1 cellular context compared by ENCODE assay signal in the genomic region with DNA sequence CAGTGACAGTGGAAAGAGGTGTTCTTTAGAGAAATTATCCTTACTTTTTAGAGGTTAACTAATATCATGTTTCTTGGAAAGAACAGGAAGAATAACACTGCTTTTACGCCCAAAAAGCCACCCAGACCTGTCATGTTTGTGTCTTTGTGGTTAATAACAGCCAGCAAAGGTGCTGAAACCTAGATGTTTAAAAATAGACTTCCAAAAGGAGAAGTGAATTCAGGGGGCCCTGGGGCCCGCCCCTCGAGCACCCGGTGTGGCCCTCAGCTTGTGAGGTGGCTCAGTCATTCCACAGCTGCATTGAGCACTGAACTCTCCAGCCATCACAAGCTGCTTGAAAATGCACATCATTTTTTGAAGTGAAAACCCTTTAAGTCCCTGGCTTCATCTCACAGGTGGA.
TF ChIP-seq lines count a peak whose summit lies in the region.

No MANE protein-coding gene starts in this region.

TF ChIP-seq in GM12878, 131 proteins besides CTCF, POLR2A, EP300 and RAD21 (continued from another document and continues in another):
- TF ChIP-seq, protein P1, sequence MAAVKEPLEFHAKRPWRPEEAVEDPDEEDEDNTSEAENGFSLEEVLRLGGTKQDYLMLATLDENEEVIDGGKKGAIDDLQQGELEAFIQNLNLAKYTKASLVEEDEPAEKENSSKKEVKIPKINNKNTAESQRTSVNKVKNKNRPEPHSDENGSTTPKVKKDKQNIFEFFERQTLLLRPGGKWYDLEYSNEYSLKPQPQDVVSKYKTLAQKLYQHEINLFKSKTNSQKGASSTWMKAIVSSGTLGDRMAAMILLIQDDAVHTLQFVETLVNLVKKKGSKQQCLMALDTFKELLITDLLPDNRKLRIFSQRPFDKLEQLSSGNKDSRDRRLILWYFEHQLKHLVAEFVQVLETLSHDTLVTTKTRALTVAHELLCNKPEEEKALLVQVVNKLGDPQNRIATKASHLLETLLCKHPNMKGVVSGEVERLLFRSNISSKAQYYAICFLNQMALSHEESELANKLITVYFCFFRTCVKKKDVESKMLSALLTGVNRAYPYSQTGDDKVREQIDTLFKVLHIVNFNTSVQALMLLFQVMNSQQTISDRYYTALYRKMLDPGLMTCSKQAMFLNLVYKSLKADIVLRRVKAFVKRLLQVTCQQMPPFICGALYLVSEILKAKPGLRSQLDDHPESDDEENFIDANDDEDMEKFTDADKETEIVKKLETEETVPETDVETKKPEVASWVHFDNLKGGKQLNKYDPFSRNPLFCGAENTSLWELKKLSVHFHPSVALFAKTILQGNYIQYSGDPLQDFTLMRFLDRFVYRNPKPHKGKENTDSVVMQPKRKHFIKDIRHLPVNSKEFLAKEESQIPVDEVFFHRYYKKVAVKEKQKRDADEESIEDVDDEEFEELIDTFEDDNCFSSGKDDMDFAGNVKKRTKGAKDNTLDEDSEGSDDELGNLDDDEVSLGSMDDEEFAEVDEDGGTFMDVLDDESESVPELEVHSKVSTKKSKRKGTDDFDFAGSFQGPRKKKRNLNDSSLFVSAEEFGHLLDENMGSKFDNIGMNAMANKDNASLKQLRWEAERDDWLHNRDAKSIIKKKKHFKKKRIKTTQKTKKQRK (IDR thresholded peaks at IDR 0.05; ENCODE audit: low read depth, low read length) = no peak
- TF ChIP-seq CBX5 (IDR thresholded peaks at IDR 0.05; ENCODE audit: low read depth) = peak; percentile 85; the same call in 1 of the 2 replicates
- TF ChIP-seq, protein P2, sequence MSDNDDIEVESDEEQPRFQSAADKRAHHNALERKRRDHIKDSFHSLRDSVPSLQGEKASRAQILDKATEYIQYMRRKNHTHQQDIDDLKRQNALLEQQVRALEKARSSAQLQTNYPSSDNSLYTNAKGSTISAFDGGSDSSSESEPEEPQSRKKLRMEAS (IDR thresholded peaks at IDR 0.05; ENCODE audit: low read depth, low read length) = 0 out of 2 replicates have a peak, but pooled peaks have one; percentile 47
- TF ChIP-seq YY1 (IDR thresholded peaks at IDR 0.05; ENCODE audit: low read depth, low read length) = peak; percentile 52; the same call in 1 of the 2 replicates
- TF ChIP-seq, protein P3, sequence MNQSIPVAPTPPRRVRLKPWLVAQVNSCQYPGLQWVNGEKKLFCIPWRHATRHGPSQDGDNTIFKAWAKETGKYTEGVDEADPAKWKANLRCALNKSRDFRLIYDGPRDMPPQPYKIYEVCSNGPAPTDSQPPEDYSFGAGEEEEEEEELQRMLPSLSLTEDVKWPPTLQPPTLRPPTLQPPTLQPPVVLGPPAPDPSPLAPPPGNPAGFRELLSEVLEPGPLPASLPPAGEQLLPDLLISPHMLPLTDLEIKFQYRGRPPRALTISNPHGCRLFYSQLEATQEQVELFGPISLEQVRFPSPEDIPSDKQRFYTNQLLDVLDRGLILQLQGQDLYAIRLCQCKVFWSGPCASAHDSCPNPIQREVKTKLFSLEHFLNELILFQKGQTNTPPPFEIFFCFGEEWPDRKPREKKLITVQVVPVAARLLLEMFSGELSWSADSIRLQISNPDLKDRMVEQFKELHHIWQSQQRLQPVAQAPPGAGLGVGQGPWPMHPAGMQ (IDR thresholded peaks at IDR 0.05; ENCODE audit: borderline replicate concordance) = peak; percentile 15; the same call in 1 of the 2 replicates
- TF ChIP-seq, protein P4, sequence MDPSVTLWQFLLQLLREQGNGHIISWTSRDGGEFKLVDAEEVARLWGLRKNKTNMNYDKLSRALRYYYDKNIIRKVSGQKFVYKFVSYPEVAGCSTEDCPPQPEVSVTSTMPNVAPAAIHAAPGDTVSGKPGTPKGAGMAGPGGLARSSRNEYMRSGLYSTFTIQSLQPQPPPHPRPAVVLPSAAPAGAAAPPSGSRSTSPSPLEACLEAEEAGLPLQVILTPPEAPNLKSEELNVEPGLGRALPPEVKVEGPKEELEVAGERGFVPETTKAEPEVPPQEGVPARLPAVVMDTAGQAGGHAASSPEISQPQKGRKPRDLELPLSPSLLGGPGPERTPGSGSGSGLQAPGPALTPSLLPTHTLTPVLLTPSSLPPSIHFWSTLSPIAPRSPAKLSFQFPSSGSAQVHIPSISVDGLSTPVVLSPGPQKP (IDR thresholded peaks at IDR 0.05; ENCODE audit: low read depth, low read length) = no peak; the same call in 1 of the 2 replicates
- TF ChIP-seq, protein P5, sequence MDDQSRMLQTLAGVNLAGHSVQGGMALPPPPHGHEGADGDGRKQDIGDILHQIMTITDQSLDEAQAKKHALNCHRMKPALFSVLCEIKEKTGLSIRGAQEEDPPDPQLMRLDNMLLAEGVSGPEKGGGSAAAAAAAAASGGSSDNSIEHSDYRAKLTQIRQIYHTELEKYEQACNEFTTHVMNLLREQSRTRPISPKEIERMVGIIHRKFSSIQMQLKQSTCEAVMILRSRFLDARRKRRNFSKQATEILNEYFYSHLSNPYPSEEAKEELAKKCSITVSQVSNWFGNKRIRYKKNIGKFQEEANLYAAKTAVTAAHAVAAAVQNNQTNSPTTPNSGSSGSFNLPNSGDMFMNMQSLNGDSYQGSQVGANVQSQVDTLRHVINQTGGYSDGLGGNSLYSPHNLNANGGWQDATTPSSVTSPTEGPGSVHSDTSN (IDR thresholded peaks at IDR 0.05; ENCODE audit: insufficient replicate concordance, low read depth, low read length) = no peak
- 0 out of 2 replicates have a peak, but pooled peaks have one; percentile 44 for TF ChIP-seq SMAD5 (IDR thresholded peaks at IDR 0.05; ENCODE audit: low read depth)
- TF ChIP-seq, protein P6, sequence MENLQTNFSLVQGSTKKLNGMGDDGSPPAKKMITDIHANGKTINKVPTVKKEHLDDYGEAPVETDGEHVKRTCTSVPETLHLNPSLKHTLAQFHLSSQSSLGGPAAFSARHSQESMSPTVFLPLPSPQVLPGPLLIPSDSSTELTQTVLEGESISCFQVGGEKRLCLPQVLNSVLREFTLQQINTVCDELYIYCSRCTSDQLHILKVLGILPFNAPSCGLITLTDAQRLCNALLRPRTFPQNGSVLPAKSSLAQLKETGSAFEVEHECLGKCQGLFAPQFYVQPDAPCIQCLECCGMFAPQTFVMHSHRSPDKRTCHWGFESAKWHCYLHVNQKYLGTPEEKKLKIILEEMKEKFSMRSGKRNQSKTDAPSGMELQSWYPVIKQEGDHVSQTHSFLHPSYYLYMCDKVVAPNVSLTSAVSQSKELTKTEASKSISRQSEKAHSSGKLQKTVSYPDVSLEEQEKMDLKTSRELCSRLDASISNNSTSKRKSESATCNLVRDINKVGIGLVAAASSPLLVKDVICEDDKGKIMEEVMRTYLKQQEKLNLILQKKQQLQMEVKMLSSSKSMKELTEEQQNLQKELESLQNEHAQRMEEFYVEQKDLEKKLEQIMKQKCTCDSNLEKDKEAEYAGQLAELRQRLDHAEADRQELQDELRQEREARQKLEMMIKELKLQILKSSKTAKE (IDR thresholded peaks at IDR 0.05; ENCODE audit: low read depth, poor library complexity, severe bottlenecking) = peak; percentile 80
- TF ChIP-seq CHD2 (IDR thresholded peaks at IDR 0.05; ENCODE audit: borderline replicate concordance, low read depth, low read length) = 0 out of 2 replicates have a peak, but pooled peaks have one; percentile 35
- TF ChIP-seq TCF12 (IDR thresholded peaks at IDR 0.05; ENCODE audit: low read depth, low read length) = peak; percentile 92
- TF ChIP-seq TCF3 (IDR thresholded peaks at IDR 0.05; ENCODE audit: borderline replicate concordance, insufficient read depth, low read depth, low read length) = peak; percentile 84; the same call in 1 of the 2 replicates
- peak; percentile 90 to 94 for TF ChIP-seq IKZF2 (IDR thresholded peaks at IDR 0.05)
- TF ChIP-seq, protein P7, sequence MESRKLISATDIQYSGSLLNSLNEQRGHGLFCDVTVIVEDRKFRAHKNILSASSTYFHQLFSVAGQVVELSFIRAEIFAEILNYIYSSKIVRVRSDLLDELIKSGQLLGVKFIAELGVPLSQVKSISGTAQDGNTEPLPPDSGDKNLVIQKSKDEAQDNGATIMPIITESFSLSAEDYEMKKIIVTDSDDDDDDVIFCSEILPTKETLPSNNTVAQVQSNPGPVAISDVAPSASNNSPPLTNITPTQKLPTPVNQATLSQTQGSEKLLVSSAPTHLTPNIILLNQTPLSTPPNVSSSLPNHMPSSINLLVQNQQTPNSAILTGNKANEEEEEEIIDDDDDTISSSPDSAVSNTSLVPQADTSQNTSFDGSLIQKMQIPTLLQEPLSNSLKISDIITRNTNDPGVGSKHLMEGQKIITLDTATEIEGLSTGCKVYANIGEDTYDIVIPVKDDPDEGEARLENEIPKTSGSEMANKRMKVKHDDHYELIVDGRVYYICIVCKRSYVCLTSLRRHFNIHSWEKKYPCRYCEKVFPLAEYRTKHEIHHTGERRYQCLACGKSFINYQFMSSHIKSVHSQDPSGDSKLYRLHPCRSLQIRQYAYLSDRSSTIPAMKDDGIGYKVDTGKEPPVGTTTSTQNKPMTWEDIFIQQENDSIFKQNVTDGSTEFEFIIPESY (IDR thresholded peaks at IDR 0.05) = no peak
- TF ChIP-seq CREB1 (IDR thresholded peaks at IDR 0.05; ENCODE audit: low read depth) = 0 out of 2 replicates have a peak, but pooled peaks have one; percentile 35
- no peak for TF ChIP-seq PML (IDR thresholded peaks at IDR 0.05; ENCODE audit: low read length)
- TF ChIP-seq POLR2AphosphoS5 (IDR thresholded peaks at IDR 0.05; ENCODE audit: low read length) = peak; percentile 84
- TF ChIP-seq PAX5 (IDR thresholded peaks at IDR 0.05; ENCODE audit: borderline replicate concordance, low read depth, low read length) = peak; percentile 70; the same call in 1 of the 2 replicates
- no peak for TF ChIP-seq NRF1 (conservative IDR thresholded peaks at IDR 0.05; ENCODE audit: low read depth, low read length)
- TF ChIP-seq SMC3 (IDR thresholded peaks at IDR 0.05; ENCODE audit: borderline replicate concordance, low read length) = no peak
- peak; percentile 87 for TF ChIP-seq FOXM1 (IDR thresholded peaks at IDR 0.05; ENCODE audit: low read depth, low read length)
- peak; percentile 89 for TF ChIP-seq IKZF1 (conservative IDR thresholded peaks at IDR 0.05)
- TF ChIP-seq, protein P8, sequence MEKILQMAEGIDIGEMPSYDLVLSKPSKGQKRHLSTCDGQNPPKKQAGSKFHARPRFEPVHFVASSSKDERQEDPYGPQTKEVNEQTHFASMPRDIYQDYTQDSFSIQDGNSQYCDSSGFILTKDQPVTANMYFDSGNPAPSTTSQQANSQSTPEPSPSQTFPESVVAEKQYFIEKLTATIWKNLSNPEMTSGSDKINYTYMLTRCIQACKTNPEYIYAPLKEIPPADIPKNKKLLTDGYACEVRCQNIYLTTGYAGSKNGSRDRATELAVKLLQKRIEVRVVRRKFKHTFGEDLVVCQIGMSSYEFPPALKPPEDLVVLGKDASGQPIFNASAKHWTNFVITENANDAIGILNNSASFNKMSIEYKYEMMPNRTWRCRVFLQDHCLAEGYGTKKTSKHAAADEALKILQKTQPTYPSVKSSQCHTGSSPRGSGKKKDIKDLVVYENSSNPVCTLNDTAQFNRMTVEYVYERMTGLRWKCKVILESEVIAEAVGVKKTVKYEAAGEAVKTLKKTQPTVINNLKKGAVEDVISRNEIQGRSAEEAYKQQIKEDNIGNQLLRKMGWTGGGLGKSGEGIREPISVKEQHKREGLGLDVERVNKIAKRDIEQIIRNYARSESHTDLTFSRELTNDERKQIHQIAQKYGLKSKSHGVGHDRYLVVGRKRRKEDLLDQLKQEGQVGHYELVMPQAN (conservative IDR thresholded peaks at IDR 0.05) = peak; percentile 50
- TF ChIP-seq CBFB (IDR thresholded peaks at IDR 0.05; ENCODE audit: low read depth) = peak; percentile 76; the same call in 1 of the 2 replicates
- TF ChIP-seq JUNB (IDR thresholded peaks at IDR 0.05) = 0 out of 2 replicates have a peak, but pooled peaks have one; percentile 20
- peak; percentile 89 for TF ChIP-seq NFIC (IDR thresholded peaks at IDR 0.05; ENCODE audit: low read depth, low read length)
- peak; percentile 73 for TF ChIP-seq BCL11A (IDR thresholded peaks at IDR 0.05; ENCODE audit: low read depth, low read length)
- TF ChIP-seq MEF2A (IDR thresholded peaks at IDR 0.05; ENCODE audit: insufficient read depth, low read depth, low read length) = peak; percentile 98
- TF ChIP-seq MEF2B (IDR thresholded peaks at IDR 0.05; ENCODE audit: partially characterized antibody, poor library complexity, severe bottlenecking) = peak; percentile 93
- TF ChIP-seq, protein P9, sequence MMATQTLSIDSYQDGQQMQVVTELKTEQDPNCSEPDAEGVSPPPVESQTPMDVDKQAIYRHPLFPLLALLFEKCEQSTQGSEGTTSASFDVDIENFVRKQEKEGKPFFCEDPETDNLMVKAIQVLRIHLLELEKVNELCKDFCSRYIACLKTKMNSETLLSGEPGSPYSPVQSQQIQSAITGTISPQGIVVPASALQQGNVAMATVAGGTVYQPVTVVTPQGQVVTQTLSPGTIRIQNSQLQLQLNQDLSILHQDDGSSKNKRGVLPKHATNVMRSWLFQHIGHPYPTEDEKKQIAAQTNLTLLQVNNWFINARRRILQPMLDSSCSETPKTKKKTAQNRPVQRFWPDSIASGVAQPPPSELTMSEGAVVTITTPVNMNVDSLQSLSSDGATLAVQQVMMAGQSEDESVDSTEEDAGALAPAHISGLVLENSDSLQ (IDR thresholded peaks at IDR 0.05) = peak; percentile 35; the same call in 1 of the 2 replicates
- TF ChIP-seq YBX1 (IDR thresholded peaks at IDR 0.05) = no peak
- peak; percentile 98 for TF ChIP-seq RUNX3 (IDR thresholded peaks at IDR 0.05; ENCODE audit: low read length)
- TF ChIP-seq POU2F2 (IDR thresholded peaks at IDR 0.05; ENCODE audit: borderline replicate concordance, low read depth, low read length) = peak; percentile 63; the same call in 1 of the 3 replicates
- TF ChIP-seq DPF2 (IDR thresholded peaks at IDR 0.05) = peak; percentile 86; the same call in 1 of the 2 replicates
- TF ChIP-seq SRF (IDR thresholded peaks at IDR 0.05; ENCODE audit: low read depth in 2 of 2, low read length in 2 of 2) = 0 out of 4 replicates have a peak, but pooled peaks of 1 of the 2 experiments have one; percentile 51
- TF ChIP-seq SIX5 (IDR thresholded peaks at IDR 0.05; ENCODE audit: low read depth, low read length, severe bottlenecking) = no peak
- TF ChIP-seq EED (IDR thresholded peaks at IDR 0.05; ENCODE audit: low read depth) = peak; percentile 66; the same call in 1 of the 2 replicates
- TF ChIP-seq, protein P10, sequence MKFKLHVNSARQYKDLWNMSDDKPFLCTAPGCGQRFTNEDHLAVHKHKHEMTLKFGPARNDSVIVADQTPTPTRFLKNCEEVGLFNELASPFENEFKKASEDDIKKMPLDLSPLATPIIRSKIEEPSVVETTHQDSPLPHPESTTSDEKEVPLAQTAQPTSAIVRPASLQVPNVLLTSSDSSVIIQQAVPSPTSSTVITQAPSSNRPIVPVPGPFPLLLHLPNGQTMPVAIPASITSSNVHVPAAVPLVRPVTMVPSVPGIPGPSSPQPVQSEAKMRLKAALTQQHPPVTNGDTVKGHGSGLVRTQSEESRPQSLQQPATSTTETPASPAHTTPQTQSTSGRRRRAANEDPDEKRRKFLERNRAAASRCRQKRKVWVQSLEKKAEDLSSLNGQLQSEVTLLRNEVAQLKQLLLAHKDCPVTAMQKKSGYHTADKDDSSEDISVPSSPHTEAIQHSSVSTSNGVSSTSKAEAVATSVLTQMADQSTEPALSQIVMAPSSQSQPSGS (IDR thresholded peaks at IDR 0.05; ENCODE audit: low read length) = peak; percentile 85
- TF ChIP-seq, protein P11, sequence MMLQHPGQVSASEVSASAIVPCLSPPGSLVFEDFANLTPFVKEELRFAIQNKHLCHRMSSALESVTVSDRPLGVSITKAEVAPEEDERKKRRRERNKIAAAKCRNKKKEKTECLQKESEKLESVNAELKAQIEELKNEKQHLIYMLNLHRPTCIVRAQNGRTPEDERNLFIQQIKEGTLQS (IDR thresholded peaks at IDR 0.05; ENCODE audit: borderline replicate concordance, extremely low read depth, low read depth, low read length) = no peak
- TF ChIP-seq SREBF2 (IDR thresholded peaks at IDR 0.05; ENCODE audit: low read length) = no peak
- peak; percentile 53 for TF ChIP-seq NR2F1 (conservative IDR thresholded peaks at IDR 0.05)
- TF ChIP-seq ASH2L (IDR thresholded peaks at IDR 0.05; ENCODE audit: borderline replicate concordance, low read depth) = 0 out of 2 replicates have a peak, but pooled peaks have one; percentile 75
- peak; percentile 77 for TF ChIP-seq TBL1XR1 (IDR thresholded peaks at IDR 0.05; ENCODE audit: low read depth, low read length)
- TF ChIP-seq NBN (IDR thresholded peaks at IDR 0.05) = peak; percentile 62; the same call in 1 of the 2 replicates
